8 cellular contexts compared by ENCODE assay signal in genomic region chr7:150368884-150369739, GRCh38. TPM values are rescaled to one million over a fixed set of nuclear protein-coding genes. Genes with fewer than 3 reads are reported as not detected.
A peak's percentile ranks its signal among the peaks of the same experiment; 100 is the strongest.
DNase-seq lines count a peak whose midpoint lies in the region; ATAC-seq and TF ChIP-seq lines count a peak whose summit lies in the region.

No MANE protein-coding gene starts in this region.

- in situ Hi-C loops in gastrocnemius medialis (cut with MboI; ENCODE audit: low sequenced_read_pairs in 4 of 4) = no loop called here

- no peaks in the 10 kb centered on the region for H4K20me1 ChIP-seq in SU-DHL-6 (ENCODE audit: low read depth, low read length)
- no peaks in the 10 kb centered on the region for H4K20me1 ChIP-seq in hepatocyte (ENCODE audit: insufficient read depth, poor library complexity, severe bottlenecking)

- H3K4me1 ChIP-seq in hepatocyte (ENCODE audit: insufficient read depth) = peaks cover 30% of the 10 kb centered on the region
- H3K4me1 ChIP-seq in gastrocnemius medialis = peaks cover 38% of the 10 kb centered on the region in 2 donors

- H3K79me2 ChIP-seq in SU-DHL-6 (ENCODE audit: insufficient read depth, low read length) (no peaks in the 10 kb centered on the region), hepatocyte (peaks cover 60% of the 10 kb centered on the region)

- peak overlapping the region; percentile 58 for H3K9ac ChIP-seq in SU-DHL-6 (ENCODE audit: low read length)

- peak overlapping the region; percentile 58 for H3K4me3 ChIP-seq in SU-DHL-6 (ENCODE audit: insufficient read depth, low read length, poor library complexity, severe bottlenecking)
- peak overlapping the region; percentile 87 for H3K4me3 ChIP-seq in hepatocyte
- H3K4me3 ChIP-seq in gastrocnemius medialis = peak overlapping the region; percentile 74 to 87 (median 84)

- H2AFZ ChIP-seq in SU-DHL-6 (ENCODE audit: low read depth, low read length, severe bottlenecking) = no peak overlapping the region
- peak overlapping the region; percentile 46 for H2AFZ ChIP-seq in hepatocyte

- H3K27ac ChIP-seq in SU-DHL-6 (ENCODE audit: low read depth, low read length) (0 out of 2 replicates have a peak overlapping the region, but pooled peaks have one; percentile 58), hepatocyte (peak overlapping the region; percentile 96), gastrocnemius medialis (peak overlapping the region; percentile 98 to 100 (median 100))

- no peaks in the 10 kb centered on the region for H3K9me3 ChIP-seq in SU-DHL-6 (ENCODE audit: insufficient read depth, low read length)
- H3K9me3 ChIP-seq in hepatocyte (ENCODE audit: low read depth) = no peaks in the 10 kb centered on the region
- no peaks in the 10 kb centered on the region for H3K9me3 ChIP-seq in gastrocnemius medialis

- 1% methylated on average over 34 of the region's 58 CpGs for WGBS in hepatocyte (ENCODE audit: low lambda C conversion rate, missing lambda C conversion rate)

- intact Hi-C loops in gastrocnemius medialis (cut with DNase I; ENCODE audit: low total_unique reads) = loop anchor here (1.0 to 10.0 kb wide), 3 partner anchors 8 to 1484 kb away; partner anchors contain the start of genes EZH2 and SMARCD3

- TF ChIP-seq POLR2A in gastrocnemius medialis (IDR thresholded peaks at IDR 0.05) = peak; percentile 44 to 86

- H3K27me3 ChIP-seq in SU-DHL-6 (ENCODE audit: low read length) (no peaks in the 10 kb centered on the region), hepatocyte (no peaks in the 10 kb centered on the region), gastrocnemius medialis (no peaks in the 10 kb centered on the region)

- peaks cover 11% of the 10 kb centered on the region; the same call in 1 of the 2 replicates for H3F3A ChIP-seq in SU-DHL-6 (ENCODE audit: insufficient read depth)

- H3K9me2 ChIP-seq in SU-DHL-6 (replicated peaks; ENCODE audit: insufficient read depth, low read length) = no peaks in the 10 kb centered on the region
- H3K9me2 ChIP-seq in hepatocyte (replicated peaks; ENCODE audit: insufficient read depth) = no peaks in the 10 kb centered on the region

- TF ChIP-seq CTCF in SU-DHL-6 (IDR thresholded peaks at IDR 0.05; ENCODE audit: insufficient read depth, low read length, poor library complexity, severe bottlenecking) (no peak), hepatocyte (IDR thresholded peaks at IDR 0.05; ENCODE audit: poor library complexity) (no peak), gastrocnemius medialis (IDR thresholded peaks at IDR 0.05 in 4 of 5, conservative IDR thresholded peaks at IDR 0.05 in 1 of 5) (peak in 1 of 5 experiments; percentile 4)

- H3K36me3 ChIP-seq in SU-DHL-6 (ENCODE audit: low read length) = no peaks in the 10 kb centered on the region
- no peaks in the 10 kb centered on the region for H3K36me3 ChIP-seq in hepatocyte (replicated peaks; ENCODE audit: insufficient read depth, low read depth)
- peaks cover 0 to 16% of the 10 kb centered on the region in 2 donors for H3K36me3 ChIP-seq in gastrocnemius medialis

- H3K4me2 ChIP-seq in SU-DHL-6 (ENCODE audit: low read depth, low read length, poor library complexity, severe bottlenecking) (peak overlapping the region; percentile 73), hepatocyte (peak overlapping the region; percentile 94)

- ATAC-seq in GM21360 (IDR thresholded peaks at IDR 0.05; ENCODE audit: unreplicated experiment) (peak; percentile 5), gastrocnemius medialis (peak; percentile 60 to 72), HG03139 (IDR thresholded peaks at IDR 0.05; ENCODE audit: unreplicated experiment) (no peak)

- DNase-seq in DMS79 (lab: John Stamatoyannopoulos, UW) (peak; percentile 23), HT1080 (ENCODE audit: low read depth) (peak; percentile 53), astrocyte of the hippocampus (ENCODE audit: low read depth, low spot score) (peak; percentile 87), hepatocyte (ENCODE audit: low spot score) (peak; percentile 81), gastrocnemius medialis (peak; percentile 46 to 72)

RNA-seq across cellular contexts. Expression of gene REPIN1, which starts 0.5 kb away (rescaled TPM):
- total RNA-seq in HT1080 (2014; rRNA removed; shearing (Covaris generic)) = 122 and 136 TPM in 2 replicates
- 113 and 116 TPM in 2 replicates for polyA plus RNA-seq in HT1080 (2015; cell fraction: cytosol; rRNA removed)
- polyA plus RNA-seq in HT1080 (2015; cell fraction: nucleus; rRNA removed) = 149 and 178 TPM in 2 replicates
- 75.5 and 79.1 TPM in 2 replicates for total RNA-seq in hepatocyte
- polyA plus RNA-seq in hepatocyte = 102 and 107 TPM in 2 replicates
- 100 to 1,000 TPM; 115 to 332 (median 159) TPM for total RNA-seq in gastrocnemius medialis

RNA-seq across cellular contexts. Expression of gene ZNF775, which starts 10.0 kb away (rescaled TPM):
- 7.2 and 8.2 TPM in 2 replicates for total RNA-seq in HT1080 (2014; rRNA removed; shearing (Covaris generic))
- 5.9 and 6.7 TPM in 2 replicates for polyA plus RNA-seq in HT1080 (2015; cell fraction: cytosol; rRNA removed)
- polyA plus RNA-seq in HT1080 (2015; cell fraction: nucleus; rRNA removed) = 4.5 and 5.9 TPM in 2 replicates
- total RNA-seq in hepatocyte = 5.2 and 8.3 TPM in 2 replicates
- 6.2 and 10.6 TPM in 2 replicates for polyA plus RNA-seq in hepatocyte
- 1 to 10 TPM; 3.1 to 7.5 (median 3.3) TPM for total RNA-seq in gastrocnemius medialis

RNA-seq across cellular contexts. Expression of gene RARRES2, which starts 27.7 kb away (rescaled TPM):
- not detected in 2 replicates for total RNA-seq in HT1080 (2014; rRNA removed; shearing (Covaris generic))
- not detected in 2 replicates for polyA plus RNA-seq in HT1080 (2015; cell fraction: cytosol; rRNA removed)
- polyA plus RNA-seq in HT1080 (2015; cell fraction: nucleus; rRNA removed) = not detected in 2 replicates
- 104 and 122 TPM in 2 replicates for total RNA-seq in hepatocyte
- polyA plus RNA-seq in hepatocyte = 164 and 187 TPM in 2 replicates
- total RNA-seq in gastrocnemius medialis = 10 to 100 TPM in 1 of 4 donors, 1 to 10 TPM in 3; 4.7 to 14.3 (median 6.5) TPM

RNA-seq across cellular contexts. Expression of gene ACTR3C, which starts 45.8 kb away (rescaled TPM):
- total RNA-seq in HT1080 (2014; rRNA removed; shearing (Covaris generic)) = not detected in 2 replicates
- polyA plus RNA-seq in HT1080 (2015; cell fraction: cytosol; rRNA removed) = not detected in 2 replicates
- polyA plus RNA-seq in HT1080 (2015; cell fraction: nucleus; rRNA removed) = not detected in 2 replicates
- 17.7 and 18.6 TPM in 2 replicates for total RNA-seq in hepatocyte
- polyA plus RNA-seq in hepatocyte = 7.8 and 11.9 TPM in 2 replicates
- 1 to 10 TPM in 2 of 4 donors, under 1 TPM in 1, not detected in 1; 0.27 to 2.7 (median 1.1) TPM for total RNA-seq in gastrocnemius medialis

RNA-seq across cellular contexts. Expression of gene LRRC61, which starts 46.0 kb away (rescaled TPM):
- total RNA-seq in HT1080 (2014; rRNA removed; shearing (Covaris generic)) = not detected in 2 replicates
- not detected in 2 replicates for polyA plus RNA-seq in HT1080 (2015; cell fraction: cytosol; rRNA removed)
- not detected in 2 replicates for polyA plus RNA-seq in HT1080 (2015; cell fraction: nucleus; rRNA removed)
- total RNA-seq in hepatocyte (23.4 and 24.0 TPM in 2 replicates), gastrocnemius medialis (1 to 10 TPM in 3 of 4 donors, under 1 TPM in 1; 0.62 to 6.8 (median 1.9) TPM)
- 35.4 and 38.7 TPM in 2 replicates for polyA plus RNA-seq in hepatocyte

Comparison
In these comparisons a context has a peak if more than half of its experiments do, and no peak if none do; other contexts are left out.
1. DNase-seq: peak in every context shown above with its lines; median percentile 87 in astrocyte of the hippocampus; 81 in hepatocyte; 59 in gastrocnemius medialis; 53 in HT1080; 23 in DMS79.